ENCODE assay signal across 19 cellular contexts in the genomic region with DNA sequence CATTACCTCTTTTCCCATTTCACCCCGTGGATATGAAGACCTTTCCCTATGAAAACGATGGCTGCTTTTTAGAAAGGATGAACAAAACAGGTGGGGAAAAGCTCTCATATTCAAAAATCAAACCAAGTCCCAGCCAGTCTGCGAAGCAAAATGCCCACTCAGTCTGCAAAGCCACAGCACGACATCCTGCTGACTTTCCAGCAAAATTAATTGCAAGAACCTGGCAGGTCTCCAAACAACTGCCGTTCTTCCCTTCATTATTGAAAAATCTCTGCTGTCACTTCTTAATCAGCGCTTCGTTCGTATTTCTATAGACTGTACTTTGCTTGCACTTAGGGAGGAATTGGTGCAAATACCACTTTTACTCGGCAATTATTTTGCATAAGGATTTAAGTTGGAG.
"Had no signal": no experiment of that assay in that cellular context is flagged by ENCODE, and none has a peak within 500 bp of the region (broad histone marks: within the 10 kb centered on the region; RNA-seq: fewer than 3 reads in every experiment).

No MANE protein-coding gene starts in this region.

- H3K27ac ChIP-seq: brain microvascular endothelial cell, epithelial cell of prostate, psoas muscle, sigmoid colon, spleen, testis, upper lobe of left lung had no signal

- H3K36me3 ChIP-seq: brain microvascular endothelial cell, sigmoid colon, spleen, upper lobe of left lung had no signal

- H3K4me3 Mint-ChIP-seq: activated naive CD8-positive, alpha-beta T cell treated with anti-CD3 and anti-CD28 coated beads for 36 hours; central memory CD8-positive, alpha-beta T cell; mesothelial cell of epicardium; neural crest cell; stimulated activated naive CD8-positive, alpha-beta T cell treated with anti-CD3 and anti-CD28 coated beads, Interleukin-15, Interleukin-2, amounts not matched to agents 100 ng/mL and 50 ng/mL, for 24 hours had no signal

- H3K4me1 Mint-ChIP-seq: activated naive CD8-positive, alpha-beta T cell treated with anti-CD3 and anti-CD28 coated beads for 36 hours; central memory CD8-positive, alpha-beta T cell; mesothelial cell of epicardium; neural crest cell had no signal

- H3K4me3 ChIP-seq: lung, psoas muscle, sigmoid colon, spleen, testis, upper lobe of left lung had no signal

- DNase-seq: activated CD4-positive, alpha-beta T cell treated with anti-CD3 and anti-CD28 coated beads, Interleukin-2, amount 50 U/mL, for 1 hour; activated CD4-positive, CD25-positive, alpha-beta regulatory T cell; activated CD8-positive, alpha-beta memory T cell treated with anti-CD3 and anti-CD28 coated beads for 24 hours; activated naive CD8-positive, alpha-beta T cell treated with anti-CD3 and anti-CD28 coated beads for 36 hours; brain microvascular endothelial cell; effector memory CD4-positive, alpha-beta T cell; foreskin melanocyte; left cardiac atrium; psoas muscle; sigmoid colon; spleen; testis; upper lobe of left lung had no signal

- H3K27me3 ChIP-seq: brain microvascular endothelial cell, sigmoid colon, spleen, testis, upper lobe of left lung had no signal

- H3K27me3 Mint-ChIP-seq: activated naive CD8-positive, alpha-beta T cell treated with anti-CD3 and anti-CD28 coated beads for 36 hours; central memory CD8-positive, alpha-beta T cell; stimulated activated naive CD8-positive, alpha-beta T cell treated with anti-CD3 and anti-CD28 coated beads, Interleukin-15, Interleukin-2, amounts not matched to agents 100 ng/mL and 50 ng/mL, for 24 hours had no signal

- H3K36me3 Mint-ChIP-seq: activated naive CD8-positive, alpha-beta T cell treated with anti-CD3 and anti-CD28 coated beads for 36 hours; mesothelial cell of epicardium had no signal

- H3K27ac Mint-ChIP-seq: activated naive CD8-positive, alpha-beta T cell treated with anti-CD3 and anti-CD28 coated beads for 36 hours; mesothelial cell of epicardium; stimulated activated naive CD8-positive, alpha-beta T cell treated with anti-CD3 and anti-CD28 coated beads, Interleukin-15, Interleukin-2, amounts not matched to agents 100 ng/mL and 50 ng/mL, for 24 hours had no signal

- H3K9me3 ChIP-seq: sigmoid colon, testis, upper lobe of left lung had no signal

- H3K4me1 ChIP-seq: psoas muscle, sigmoid colon, spleen, testis, upper lobe of left lung had no signal

- H3K9me3 Mint-ChIP-seq: activated naive CD8-positive, alpha-beta T cell treated with anti-CD3 and anti-CD28 coated beads for 36 hours had no signal

- ATAC-seq: left cardiac atrium, psoas muscle had no signal
